ENCODE assay signal across 15 cellular contexts in genomic region chr5:9661316-9662015, GRCh38.
DNase-seq lines count a peak whose midpoint lies in the region; ATAC-seq and TF ChIP-seq lines count a peak whose summit lies in the region.
"Had no signal": no experiment of that assay in that cellular context is flagged by ENCODE, and none has a peak within 500 bp of the region (broad histone marks: within the 10 kb centered on the region; RNA-seq: fewer than 3 reads in every experiment).

No MANE protein-coding gene starts in this region.

- no peak overlapping the region for H3K4me3 ChIP-seq in foreskin fibroblast (ENCODE audit: low read depth in 1 of 2, low read length in 2 of 2)
- H3K4me3 ChIP-seq: GM23338 had no signal

- ATAC-seq in SK-N-SH treated with all-trans-retinoic acid at 6 μM for 48 hours: peak; percentile 69
- no peak for ATAC-seq in HG03025 (IDR thresholded peaks at IDR 0.05; ENCODE audit: low FRiP score, unreplicated experiment)
- no peak for ATAC-seq in HG02642 (IDR thresholded peaks at IDR 0.05; ENCODE audit: poor library complexity, unreplicated experiment)
- ATAC-seq in GM19351 (IDR thresholded peaks at IDR 0.05; ENCODE audit: unreplicated experiment): no peak
- ATAC-seq: GM23338 had no signal

- TF ChIP-seq CTCF in foreskin fibroblast (IDR thresholded peaks at IDR 0.05; ENCODE audit: low read depth, low read length): no peak

- DNase-seq in GM04504 (ENCODE audit: low read depth) (peak; percentile 33), foreskin fibroblast (peak; percentile 28 to 57), NCI-H345 treated with DMSO at 0.1 percent for 48 hours (lab: John Stamatoyannopoulos, UW; ENCODE audit: unreplicated experiment) (no peak)
- DNase-seq: C1 segment of cervical spinal cord, Kasumi-1, NCI-H1417, NCI-H2029 treated with DMSO at 0.1 percent for 48 hours, NCI-H526, RPMI8226, SW 1271 had no signal

TF ChIP-seq in SK-N-SH treated with all-trans-retinoic acid at 6 μM for 48 hours, 23 proteins besides CTCF, POLR2A, EP300 and RAD21:
- TF ChIP-seq CREB5 (CRISPR knock-in tag; IDR thresholded peaks at IDR 0.05; ENCODE audit: low read depth) (peak; percentile 45; the same call in 1 of the 2 replicates), RARB (CRISPR knock-in tag; IDR thresholded peaks at IDR 0.05) (no peak), TCF4 (CRISPR knock-in tag; IDR thresholded peaks at IDR 0.05; ENCODE audit: borderline replicate concordance) (peak; percentile 80; the same call in 1 of the 2 replicates), ISL1 (CRISPR knock-in tag; IDR thresholded peaks at IDR 0.05) (peak; percentile 73), TSHZ2 (CRISPR knock-in tag; IDR thresholded peaks at IDR 0.05) (0 out of 2 replicates have a peak, but pooled peaks have one; percentile 28), ZNF8 (CRISPR knock-in tag; IDR thresholded peaks at IDR 0.05) (0 out of 2 replicates have a peak, but pooled peaks have one; percentile 9)
TF ChIP-seq in SK-N-SH treated with all-trans-retinoic acid at 6 μM for 48 hours: peak in this region for 5.
